In genomic region chr6:5871296-5871695, GRCh38 we compare ENCODE assay signal across 25 cellular contexts.
DNase-seq lines count a peak whose midpoint lies in the region; ATAC-seq and TF ChIP-seq lines count a peak whose summit lies in the region.
"Had no signal": no experiment of that assay in that cellular context is flagged by ENCODE, and none has a peak within 500 bp of the region (broad histone marks: within the 10 kb centered on the region; RNA-seq: fewer than 3 reads in every experiment).

No MANE protein-coding gene starts in this region.

- peaks cover 36% of the 10 kb centered on the region for H3F3A ChIP-seq in MM.1S (ENCODE audit: insufficient read depth, low read length)

- H3K4me2 ChIP-seq in MM.1S (ENCODE audit: low read depth, low read length) = peak overlapping the region; percentile 7; the same call in 1 of the 2 replicates
- H3K4me2 ChIP-seq: BLaER1 treated with 17β-estradiol and CSF1 and Interleukin-3, amounts not matched to agents 10 nM and 100 nM had no signal

- H3K4me1 ChIP-seq in MM.1S (ENCODE audit: low read length) = peaks cover 67% of the 10 kb centered on the region
- H3K4me1 ChIP-seq: breast epithelium, Caco-2 had no signal

- H3K9ac ChIP-seq in MM.1S (ENCODE audit: low read length) = no peak overlapping the region
- H3K9ac ChIP-seq: BLaER1 treated with 17β-estradiol and CSF1 and Interleukin-3, amounts not matched to agents 10 nM and 100 nM had no signal

- H3K9me2 ChIP-seq in MM.1S (replicated peaks; ENCODE audit: insufficient read depth, low read length) = no peaks in the 10 kb centered on the region

- H2AFZ ChIP-seq in MM.1S (ENCODE audit: low read length) = no peak overlapping the region

- no peak for DNase-seq in activated CD4-positive, CD25-positive, alpha-beta regulatory T cell (lab: John Stamatoyannopoulos, UW)
- DNase-seq in GM06990 (ENCODE audit: extremely low read depth, insufficient read length) = peak; percentile 37
- peak; percentile 42 for DNase-seq in MM.1S
- DNase-seq in stimulated activated CD8-positive, alpha-beta memory T cell treated with anti-CD3 and anti-CD28 coated beads, Interleukin-4, amount 100 ng/mL, for 48 hours = no peak
- no peak for DNase-seq in NOMO-1 (lab: John Stamatoyannopoulos, UW; ENCODE audit: unreplicated experiment in 2 of 2)
- DNase-seq: activated CD4-positive, alpha-beta T cell treated with anti-CD3 and anti-CD28 coated beads, Interleukin-2, amount 10 ng/mL, durations not matched to agents 24 days and 14 days; activated naive CD4-positive, alpha-beta T cell treated with anti-CD3 and anti-CD28 coated beads, Interleukin-2, amount 50 U/mL, for 16 hours; Caco-2; foreskin melanocyte; H9; heart right ventricle; KBM-7; left ventricle myocardium superior; NCI-H1092 treated with DMSO at 0.1 percent for 48 hours; NCI-H1694 treated with DMSO at 0.1 percent for 48 hours; posterior cingulate gyrus; right cardiac atrium; SIG-M5; SW 1271 had no signal

- H3K27ac ChIP-seq in MM.1S (ENCODE audit: low read length) = peak overlapping the region; percentile 85; the same call in 1 of the 2 replicates
- H3K27ac ChIP-seq: 22Rv1; BLaER1 treated with 17β-estradiol and CSF1 and Interleukin-3, amounts not matched to agents 10 nM and 100 nM; breast epithelium; heart right ventricle had no signal

- TF ChIP-seq CTCF in GM06990 (IDR thresholded peaks at IDR 0.05; ENCODE audit: insufficient read depth, low read length, poor library complexity, severe bottlenecking) (no peak), MM.1S (IDR thresholded peaks at IDR 0.05; ENCODE audit: low read length) (no peak)

- H3K9me3 ChIP-seq in MM.1S (replicated peaks; ENCODE audit: insufficient read depth, low read length) = no peaks in the 10 kb centered on the region
- H3K9me3 ChIP-seq: breast epithelium, Caco-2 had no signal

- H3K27me3 ChIP-seq in GM06990 (replicated peaks; ENCODE audit: control insufficient read depth, insufficient read depth, low read length) (no peaks in the 10 kb centered on the region), MM.1S (replicated peaks; ENCODE audit: insufficient read depth, low read length) (no peaks in the 10 kb centered on the region)
- H3K27me3 ChIP-seq: BLaER1 treated with 17β-estradiol and CSF1 and Interleukin-3, amounts not matched to agents 10 nM and 100 nM; breast epithelium; heart right ventricle had no signal

- no peaks in the 10 kb centered on the region for H3K79me2 ChIP-seq in MM.1S (ENCODE audit: low read length)

- no peak overlapping the region for H3K4me3 ChIP-seq in GM06990 (replicated peaks; ENCODE audit: low read depth, low read length)
- no peak overlapping the region for H3K4me3 ChIP-seq in MM.1S (ENCODE audit: low read length)
- H3K4me3 ChIP-seq: BLaER1 treated with 17β-estradiol and CSF1 and Interleukin-3, amounts not matched to agents 10 nM and 100 nM; breast epithelium; heart right ventricle had no signal

- peak; percentile 59 to 63 for ATAC-seq in activated CD4-positive, CD25-positive, alpha-beta regulatory T cell treated with anti-CD3 and anti-CD28 coated beads, Interleukin-2, amount 50 U/mL, for 24 hours
- ATAC-seq in GM21717 (IDR thresholded peaks at IDR 0.05; ENCODE audit: unreplicated experiment) = peak; percentile 62
- ATAC-seq in HG02973 (IDR thresholded peaks at IDR 0.05; ENCODE audit: unreplicated experiment) = no peak
- ATAC-seq: heart right ventricle, left ventricle myocardium superior, right cardiac atrium had no signal

- H3K36me3 ChIP-seq in GM06990 (ENCODE audit: control insufficient read depth, insufficient read depth, low read length) (no peaks in the 10 kb centered on the region), MM.1S (replicated peaks; ENCODE audit: insufficient read depth, low read length) (no peaks in the 10 kb centered on the region)
- H3K36me3 ChIP-seq: BLaER1 treated with 17β-estradiol and CSF1 and Interleukin-3, amounts not matched to agents 10 nM and 100 nM; breast epithelium; heart right ventricle had no signal

- no peaks in the 10 kb centered on the region for H4K20me1 ChIP-seq in MM.1S (ENCODE audit: insufficient read depth, low read length)
- H4K20me1 ChIP-seq: BLaER1 treated with 17β-estradiol and CSF1 and Interleukin-3, amounts not matched to agents 10 nM and 100 nM had no signal

Comparison
In these comparisons a context has a peak if more than half of its experiments do, and no peak if none do; other contexts are left out.
1. DNase-seq: peak in GM06990 (single experiment) and MM.1S (single experiment); none in activated CD4-positive, CD25-positive, alpha-beta regulatory T cell (0 of 4), stimulated activated CD8-positive, alpha-beta memory T cell treated with anti-CD3 and anti-CD28 coated beads, Interleukin-4, amount 100 ng/mL, for 48 hours (single experiment) and NOMO-1 (0 of 2).